In genomic region chr6:139754898-139755754, GRCh38 we compare ENCODE assay signal across 12 cellular contexts.
DNase-seq lines count a peak whose midpoint lies in the region; ATAC-seq and TF ChIP-seq lines count a peak whose summit lies in the region.
"Had no signal": no experiment of that assay in that cellular context is flagged by ENCODE, and none has a peak within 500 bp of the region (broad histone marks: within the 10 kb centered on the region; RNA-seq: fewer than 3 reads in every experiment).

No MANE protein-coding gene starts in this region.

- no peaks in the 10 kb centered on the region for H3K36me3 ChIP-seq in SK-N-MC (ENCODE audit: insufficient read depth, low read length)
- no peaks in the 10 kb centered on the region for H3K36me3 ChIP-seq in parathyroid adenoma (ENCODE audit: control insufficient read depth, insufficient read depth, low read length)

- H3K4me3 ChIP-seq in SK-N-MC = peak overlapping the region; percentile 44
- H3K4me3 ChIP-seq in parathyroid adenoma (ENCODE audit: low read depth, low read length) = no peak overlapping the region

- no peak overlapping the region for H3K4me3 Mint-ChIP-seq in CD14-positive monocyte
- H3K4me3 Mint-ChIP-seq: activated T-cell treated with anti-CD3 and anti-CD28 coated beads, Interleukin-2, amount 50 U/mL, for 24 hours had no signal

- peak overlapping the region; percentile 49 for H2AFZ ChIP-seq in parathyroid adenoma

- H3K36me3 Mint-ChIP-seq in CD14-positive monocyte = no peaks in the 10 kb centered on the region

- TF ChIP-seq CTCF in parathyroid adenoma (IDR thresholded peaks at IDR 0.05) = no peak
- TF ChIP-seq CTCF in CD14-positive monocyte (IDR thresholded peaks at IDR 0.05) = no peak

- no peaks in the 10 kb centered on the region for H3K79me2 ChIP-seq in parathyroid adenoma

- intact Hi-C loops in CD14-positive monocyte (cut with micrococcal nuclease) = no loop called here
- intact Hi-C loops in sciatic nerve (cut with DNase I) = no loop called here

- H3K4me1 ChIP-seq in parathyroid adenoma = peaks cover 29% of the 10 kb centered on the region

- H3K9me3 ChIP-seq in SK-N-MC (ENCODE audit: low read depth, low read length) (0 out of 2 replicates have a peak, but pooled peaks cover 3% of the 10 kb centered on the region), parathyroid adenoma (ENCODE audit: control insufficient read depth, low read length) (no peaks in the 10 kb centered on the region)

- no peaks in the 10 kb centered on the region for H3K27me3 Mint-ChIP-seq in CD14-positive monocyte (ENCODE audit: low read depth in 3 of 3)

- peak overlapping the region; percentile 5 for H3K4me2 ChIP-seq in parathyroid adenoma (ENCODE audit: low read length)

- peaks cover 24% of the 10 kb centered on the region for H3K4me1 Mint-ChIP-seq in CD14-positive monocyte

- peak; percentile 24 for DNase-seq in G401 (ENCODE audit: low spot score)
- no peak for DNase-seq in SK-N-MC (ENCODE audit: low read depth, low spot score)
- peak; percentile 43 for DNase-seq in glomerular visceral epithelial cell (ENCODE audit: extremely low spot score)
- no peak for DNase-seq in NCI-H2107 treated with DMSO at 0.1 percent for 48 hours (lab: John Stamatoyannopoulos, UW; ENCODE audit: unreplicated experiment)
- DNase-seq in CD14-positive monocyte (ENCODE audit: low spot score) = no peak
- DNase-seq in SW480 (ENCODE audit: low spot score) = no peak
- DNase-seq in sciatic nerve (ENCODE audit: low spot score) = no peak
- DNase-seq: activated CD4-positive, alpha-beta T cell treated with anti-CD3 and anti-CD28 coated beads, Interleukin-2, amount 50 U/mL, for 4 hours; activated T-cell treated with anti-CD3 and anti-CD28 coated beads, Interleukin-2, amount 50 U/mL, for 24 hours; NCI-H1436; posterior cingulate gyrus had no signal

- no peak for ATAC-seq in sciatic nerve

- H3K27ac Mint-ChIP-seq in CD14-positive monocyte = peak overlapping the region in 2 of 7 donors; percentile 2 to 15
- H3K27ac Mint-ChIP-seq: activated T-cell treated with anti-CD3 and anti-CD28 coated beads, Interleukin-2, amount 50 U/mL, for 24 hours had no signal

- no peak overlapping the region for H3K9ac ChIP-seq in SK-N-MC (ENCODE audit: insufficient read length)
- no peak overlapping the region for H3K9ac ChIP-seq in parathyroid adenoma

- H3K27me3 ChIP-seq in parathyroid adenoma (ENCODE audit: control insufficient read depth, insufficient read depth, low read length) = no peaks in the 10 kb centered on the region

- peak overlapping the region; percentile 97 for H3K27ac ChIP-seq in SK-N-MC
- H3K27ac ChIP-seq in parathyroid adenoma = peak overlapping the region; percentile 62

- H3K9me3 Mint-ChIP-seq in CD14-positive monocyte = no peaks in the 10 kb centered on the region
- H3K9me3 Mint-ChIP-seq: activated T-cell treated with anti-CD3 and anti-CD28 coated beads, Interleukin-2, amount 50 U/mL, for 24 hours had no signal

- in situ Hi-C loops in G401 (cut with HindIII; ENCODE audit: low sequenced_read_pairs) = no loop called here

Comparison
In these comparisons a context has a peak if more than half of its experiments do, and no peak if none do; other contexts are left out.
1. DNase-seq: peak in G401 (single experiment) and glomerular visceral epithelial cell (single experiment); none in SK-N-MC (single experiment), NCI-H2107 treated with DMSO at 0.1 percent for 48 hours (single experiment), CD14-positive monocyte (single experiment), SW480 (single experiment) and sciatic nerve (single experiment).